ENCODE assay signal across 23 cellular contexts in genomic region chr10:121461307-121461706, GRCh38.
DNase-seq lines count a peak whose midpoint lies in the region; ATAC-seq, FAIRE-seq and TF ChIP-seq lines count a peak whose summit lies in the region.
"Had no signal": no experiment of that assay in that cellular context is flagged by ENCODE, and none has a peak within 500 bp of the region (broad histone marks: within the 10 kb centered on the region; RNA-seq: fewer than 3 reads in every experiment).

No MANE protein-coding gene starts in this region.

- no peak for TF ChIP-seq POLR2A in H1 (IDR thresholded peaks at IDR 0.05; ENCODE audit: control extremely low read depth in 1 of 2, low read depth in 2 of 2, low read length in 2 of 2)

- CTCF ChIA-PET in H1 (lab: Charles Lee; ENCODE audit: partially characterized antibody) = interaction anchor here (1.3 kb wide), 1 partner anchor 519 kb away, joined by 3 read pairs; no protein-coding TSS in a partner anchor
- CTCF ChIA-PET in OCI-LY7 (lab: Charles Lee; ENCODE audit: unreplicated experiment) = no interaction called here

- H3K27ac ChIP-seq in ascending aorta (peak overlapping the region; percentile 84 to 89), H1 (ENCODE audit: low read depth, low read length) (no peak overlapping the region), keratinocyte (ENCODE audit: control insufficient read depth, insufficient read depth, low read length) (no peak overlapping the region), OCI-LY7 (ENCODE audit: low read depth, low read length, poor library complexity, severe bottlenecking) (no peak overlapping the region)

- TF ChIP-seq RAD21 in H1 (IDR thresholded peaks at IDR 0.05 in 1 of 2, conservative IDR thresholded peaks at IDR 0.05 in 1 of 2; ENCODE audit: low read depth in 2 of 2, low read length in 2 of 2) = no peak

- no peak overlapping the region for H2BK5ac ChIP-seq in H1 (ENCODE audit: low read depth, low read length)

- H3K4ac ChIP-seq in H1 (replicated peaks; ENCODE audit: insufficient read length, low read depth, low read length) = peak overlapping the region; percentile 39

- H2BK120ac ChIP-seq in H1 (replicated peaks; ENCODE audit: low read depth, low read length) = peak overlapping the region; percentile 29

- no peak overlapping the region for H2BK20ac ChIP-seq in H1 (ENCODE audit: low read length)

- intact Hi-C loops in ascending aorta (cut with DNase I) (no loop called here), head of caudate nucleus (cut with DNase I) (no loop called here), OCI-LY7 (cut with micrococcal nuclease; ENCODE audit: unreplicated experiment) (no loop called here)

- H3K23me2 ChIP-seq in H1 (ENCODE audit: low read depth, low read length) = no peaks in the 10 kb centered on the region; the same call in 1 of the 2 replicates

- no peaks in the 10 kb centered on the region for H3K27me3 ChIP-seq in ascending aorta
- H3K27me3 ChIP-seq in H1 (replicated peaks in 1 of 4; ENCODE audit: control insufficient read depth in 3 of 4, extremely low read depth in 1 of 4, insufficient read depth in 3 of 4, low read length in 3 of 4) = peaks cover 0 to 6% (median 0%) of the 10 kb centered on the region in 4 experiments; a peak in 2 of 7 replicates
- peaks cover 4% of the 10 kb centered on the region for H3K27me3 ChIP-seq in keratinocyte (ENCODE audit: control insufficient read depth, extremely low read depth, insufficient read depth, low read length)
- H3K27me3 ChIP-seq: BE2C had no signal

- H3K9me3 ChIP-seq in ascending aorta (no peaks in the 10 kb centered on the region), H1 (ENCODE audit: insufficient read depth in 2 of 2, low read depth in 1 of 2, low read length in 1 of 2) (no peaks in the 10 kb centered on the region), keratinocyte (ENCODE audit: control insufficient read depth, low read depth, low read length) (no peaks in the 10 kb centered on the region), OCI-LY7 (ENCODE audit: low read length) (no peaks in the 10 kb centered on the region)
- H3K9me3 ChIP-seq: BE2C had no signal

- H3K4me1 ChIP-seq in ascending aorta (peaks cover 7 to 20% of the 10 kb centered on the region in 2 donors), H1 (replicated peaks in 1 of 4; ENCODE audit: control insufficient read depth in 3 of 4, insufficient read depth in 4 of 4, low read length in 3 of 4) (peaks cover 7 to 12% (median 10%) of the 10 kb centered on the region in 4 experiments), keratinocyte (ENCODE audit: control insufficient read depth, extremely low read depth, insufficient read depth, low read length) (peaks cover 3% of the 10 kb centered on the region), OCI-LY7 (ENCODE audit: insufficient read depth, low read length, poor library complexity, severe bottlenecking) (no peaks in the 10 kb centered on the region)

- BruUV-seq in OCI-LY7 (replicated peaks; lab: Mats Ljungman, UMichigan) = no TSS peak

- H2AK5ac ChIP-seq in H1 (ENCODE audit: low read depth, low read length) = no peak overlapping the region

- H3K9ac ChIP-seq in H1 (replicated peaks in 1 of 4; ENCODE audit: extremely low read depth in 1 of 4, low read depth in 3 of 4, low read length in 3 of 4) (no peak overlapping the region), keratinocyte (ENCODE audit: control insufficient read depth, extremely low read depth, insufficient read depth, low read length) (no peak overlapping the region)

- no peak overlapping the region for H3K23ac ChIP-seq in H1 (ENCODE audit: insufficient read length)

- FAIRE-seq in H1 (lab: Jason Lieb, UNC) (no peak), keratinocyte (lab: Jason Lieb, UNC) (peak; percentile 44)
- FAIRE-seq: A204.1, GM12878, GM19239 had no signal

- H3K14ac ChIP-seq in H1 (ENCODE audit: insufficient read length) = no peak overlapping the region

- H3K79me2 ChIP-seq in H1 (ENCODE audit: control insufficient read depth in 1 of 2, insufficient read depth in 2 of 2, low read length in 2 of 2) (no peaks in the 10 kb centered on the region), keratinocyte (ENCODE audit: control insufficient read depth, insufficient read depth, low read length) (no peaks in the 10 kb centered on the region), OCI-LY7 (ENCODE audit: insufficient read depth, low read depth, low read length) (no peaks in the 10 kb centered on the region)

- no peak overlapping the region for H3K56ac ChIP-seq in H1 (replicated peaks; ENCODE audit: insufficient read length, low read depth, low read length)

- no peak overlapping the region for H4K5ac ChIP-seq in H1 (ENCODE audit: insufficient read length, low read depth, low read length)

- no peaks in the 10 kb centered on the region for H3K9me2 ChIP-seq in OCI-LY7 (ENCODE audit: insufficient read depth, low read length)

- H3K4me2 ChIP-seq in H1 (ENCODE audit: insufficient read depth in 1 of 2, low read depth in 2 of 2, low read length in 2 of 2) (no peak overlapping the region), keratinocyte (ENCODE audit: control insufficient read depth, extremely low read depth, insufficient read depth, low read depth, low read length) (no peak overlapping the region), OCI-LY7 (ENCODE audit: low read length) (no peak overlapping the region)
- H3K4me2 ChIP-seq: GM23338 had no signal

- H2AFZ ChIP-seq in H1 (ENCODE audit: low read length) = no peak overlapping the region
- H2AFZ ChIP-seq in keratinocyte (ENCODE audit: control insufficient read depth, low read length) = no peak overlapping the region
- no peak overlapping the region for H2AFZ ChIP-seq in OCI-LY7 (ENCODE audit: low read length)

- POLR2A ChIA-PET in H1 (lab: Charles Lee; ENCODE audit: partially characterized antibody) = no interaction called here
- POLR2A ChIA-PET in OCI-LY7 (lab: Charles Lee) = no interaction called here

- TF ChIP-seq CTCF in ascending aorta (IDR thresholded peaks at IDR 0.05) (no peak), H1 (IDR thresholded peaks at IDR 0.05; ENCODE audit: control extremely low read depth in 1 of 3, insufficient read depth in 1 of 3, low read depth in 1 of 3, low read length in 3 of 3) (no peak), keratinocyte (optimal IDR thresholded peaks at IDR 0.05 in 1 of 3, IDR thresholded peaks at IDR 0.05 in 1 of 3, conservative IDR thresholded peaks at IDR 0.05 in 1 of 3; ENCODE audit: extremely low read depth in 1 of 3, insufficient read depth in 2 of 3, low read length in 3 of 3) (no peak), OCI-LY7 (conservative IDR thresholded peaks at IDR 0.05; ENCODE audit: low read length) (no peak)

- H2BK15ac ChIP-seq in H1 (ENCODE audit: low read length) = no peak overlapping the region

- no peaks in the 10 kb centered on the region for H3K36me3 ChIP-seq in ascending aorta
- H3K36me3 ChIP-seq in H1 (ENCODE audit: control insufficient read depth in 2 of 4, insufficient read depth in 4 of 4, low read length in 3 of 4) = no peaks in the 10 kb centered on the region
- no peaks in the 10 kb centered on the region for H3K36me3 ChIP-seq in keratinocyte (ENCODE audit: control insufficient read depth in 2 of 2, extremely low read depth in 1 of 2, insufficient read depth in 2 of 2, low read length in 2 of 2)
- H3K36me3 ChIP-seq in OCI-LY7 (ENCODE audit: insufficient read depth, low read length) = no peaks in the 10 kb centered on the region
- H3K36me3 ChIP-seq: BE2C had no signal

- DNase-seq in ascending aorta (ENCODE audit: low spot score in 2 of 2) = no peak
- DNase-seq in H1 (ENCODE audit: low read depth in 1 of 2, low spot score in 2 of 2) = no peak
- no peak for DNase-seq in keratinocyte (ENCODE audit: low read depth, low spot score)
- DNase-seq in putamen (ENCODE audit: low spot score) = no peak
- no peak for DNase-seq in head of caudate nucleus
- DNase-seq in OCI-LY7 (ENCODE audit: low spot score) = no peak
- DNase-seq: ACHN; BE2C; C1 segment of cervical spinal cord; CD4-positive, CD25-positive, alpha-beta regulatory T cell; CD8-positive, alpha-beta memory T cell; COR-L47; DMS 273 treated with DMSO at 0.1 percent for 48 hours; DMS53; DND-41; EL; H7 had no signal

- H4K8ac ChIP-seq in H1 (ENCODE audit: extremely low read depth, insufficient read depth, low read length) = no peak overlapping the region

- no peak overlapping the region for H4K91ac ChIP-seq in H1 (replicated peaks; ENCODE audit: insufficient read length, low read length)

- no peak overlapping the region for H3K18ac ChIP-seq in H1 (ENCODE audit: extremely low read depth, low read length)

- TF ChIP-seq EP300 in H1 (IDR thresholded peaks at IDR 0.05; ENCODE audit: borderline replicate concordance in 1 of 2, low read depth in 2 of 2, low read length in 2 of 2) = no peak

- H4K20me1 ChIP-seq in H1 (replicated peaks in 1 of 2; ENCODE audit: control insufficient read depth in 1 of 2, insufficient read depth in 2 of 2, low read length in 2 of 2) (no peaks in the 10 kb centered on the region), keratinocyte (ENCODE audit: control insufficient read depth, extremely low read depth, insufficient read depth, low read length) (no peaks in the 10 kb centered on the region), OCI-LY7 (ENCODE audit: insufficient read depth, low read length) (no peaks in the 10 kb centered on the region)

- no peak overlapping the region for H2BK12ac ChIP-seq in H1 (ENCODE audit: low read depth, low read length)

- H3K9me1 ChIP-seq in keratinocyte (ENCODE audit: control insufficient read depth, extremely low read depth, insufficient read depth, low read length) = no peaks in the 10 kb centered on the region

- H3K79me1 ChIP-seq in H1 (ENCODE audit: low read depth, low read length) = no peaks in the 10 kb centered on the region

- ATAC-seq in GM21528 (IDR thresholded peaks at IDR 0.05; ENCODE audit: low FRiP score, unreplicated experiment) = no peak
- ATAC-seq: GM12878, GM23338, HCT116 had no signal

- dilution Hi-C loops in keratinocyte (cut with MboI; ENCODE audit: extremely low pct_ligation_motif_present, low sequenced_read_pairs) = no loop called here

- H3K4me3 ChIP-seq in ascending aorta (no peak overlapping the region), H1 (ENCODE audit: extremely low read depth in 1 of 4, insufficient read depth in 2 of 4, low read depth in 3 of 4, low read length in 4 of 4) (no peak overlapping the region), keratinocyte (ENCODE audit: control insufficient read depth in 2 of 3, extremely low read depth in 1 of 3, insufficient read depth in 2 of 3, low read depth in 1 of 3, low read length in 3 of 3) (no peak overlapping the region), OCI-LY7 (ENCODE audit: low read depth, low read length, poor library complexity, severe bottlenecking) (no peak overlapping the region)
- H3K4me3 ChIP-seq: GM12878, GM23338 had no signal

- 90% methylated on average over 5 of the region's 5 CpGs; no CpG with 5 or more reads in 1 of the 2 experiments for WGBS in H1 (ENCODE audit: extremely low coverage in 1 of 2, insufficient coverage in 1 of 2, insufficient read length in 1 of 2, insufficient replicate concordance in 2 of 2, low coverage in 1 of 2, low lambda C conversion rate in 2 of 2, missing lambda C conversion rate in 1 of 2), 2 experiments

TF ChIP-seq in H1, 55 proteins besides CTCF, POLR2A, EP300 and RAD21 (continues in another document):
- no peak for TF ChIP-seq KDM1A (IDR thresholded peaks at IDR 0.05; ENCODE audit: borderline replicate concordance, low read length)

Comparison
In these comparisons a context has a peak if more than half of its experiments do, and no peak if none do; other contexts are left out.
1. H3K27ac ChIP-seq: peak in ascending aorta (2 of 2); none in H1 (single experiment), keratinocyte (single experiment) and OCI-LY7 (single experiment).